In genomic region chr2:183038341-183039300, GRCh38 we compare ENCODE assay signal across 8 cellular contexts. TPM values are rescaled to one million over a fixed set of nuclear protein-coding genes. Genes with fewer than 3 reads are reported as not detected.
DNase-seq lines count a peak whose midpoint lies in the region; ATAC-seq lines count a peak whose summit lies in the region.

NCKAP1 (minus strand) TSS chr2:183038457; CDS start chr2:183038099, 358 bp downstream.

- ATAC-seq in HG03025 (IDR thresholded peaks at IDR 0.05; ENCODE audit: low FRiP score, unreplicated experiment) (peak; percentile 85), left colon (peak; percentile 87)

- no peaks in the 10 kb centered on the region for H3K36me3 Mint-ChIP-seq in dendritic cell treated with granulocyte-macrophage colony-stimulating factor and Interleukin-4, amounts not matched to agents 40 ng/mL and 50 ng/mL, for 4 days (ENCODE audit: low read depth)

- peak; percentile 24 for DNase-seq in SIG-M5 treated with dmso at 0.1 percent for 504 hours (lab: John Stamatoyannopoulos, UW; ENCODE audit: unreplicated experiment)
- DNase-seq in SIG-M5 (lab: John Stamatoyannopoulos, UW) = no peak
- peak; percentile 86 for DNase-seq in NCI-H345 (lab: John Stamatoyannopoulos, UW)
- DNase-seq in activated CD4-positive, alpha-beta T cell treated with anti-CD3 and anti-CD28 coated beads, Interleukin-2, amount 50 U/mL, for 24 hours (ENCODE audit: low read depth in 1 of 2, low spot score in 1 of 2) = peak; percentile 72 to 82
- peak; percentile 87 to 92 for DNase-seq in left colon
- DNase-seq in stimulated activated CD4-positive, alpha-beta T cell treated with anti-CD3 and anti-CD28 coated beads, Interleukin-1b, Interleukin-23, amount 100 ng/mL, for 24 hours (ENCODE audit: low read depth in 4 of 4, low spot score in 1 of 4) = peak; percentile 66 to 85 (median 80)

- peak within 1 kb of the TSS; percentile 70 for H3K4me3 Mint-ChIP-seq in dendritic cell treated with granulocyte-macrophage colony-stimulating factor and Interleukin-4, amounts not matched to agents 40 ng/mL and 50 ng/mL, for 4 days

- peaks cover 82% of the 10 kb centered on the region for H3K27me3 Mint-ChIP-seq in dendritic cell treated with granulocyte-macrophage colony-stimulating factor and Interleukin-4, amounts not matched to agents 40 ng/mL and 50 ng/mL, for 4 days

- H3K9me3 Mint-ChIP-seq in dendritic cell treated with granulocyte-macrophage colony-stimulating factor and Interleukin-4, amounts not matched to agents 40 ng/mL and 50 ng/mL, for 4 days = no peaks in the 10 kb centered on the region

- H3K4me1 Mint-ChIP-seq in dendritic cell treated with granulocyte-macrophage colony-stimulating factor and Interleukin-4, amounts not matched to agents 40 ng/mL and 50 ng/mL, for 4 days (ENCODE audit: low read depth) = peaks cover 9% of the 10 kb centered on the region

- no peak within 1 kb of the TSS for H3K27ac Mint-ChIP-seq in dendritic cell treated with granulocyte-macrophage colony-stimulating factor and Interleukin-4, amounts not matched to agents 40 ng/mL and 50 ng/mL, for 4 days

- intact Hi-C loops in dendritic cell treated with granulocyte-macrophage colony-stimulating factor and Interleukin-4, amounts not matched to agents 40 ng/mL and 50 ng/mL, for 4 days (cut with micrococcal nuclease) = no loop called here
- intact Hi-C loops in left colon (cut with DNase I, micrococcal nuclease) = no loop called here

RNA-seq across cellular contexts. Expression of gene NCKAP1, which starts in this region (rescaled TPM):
- total RNA-seq in left colon = 100 to 1,000 TPM; 108 to 119 TPM
